9 cellular contexts compared by ENCODE assay signal in the genomic region with DNA sequence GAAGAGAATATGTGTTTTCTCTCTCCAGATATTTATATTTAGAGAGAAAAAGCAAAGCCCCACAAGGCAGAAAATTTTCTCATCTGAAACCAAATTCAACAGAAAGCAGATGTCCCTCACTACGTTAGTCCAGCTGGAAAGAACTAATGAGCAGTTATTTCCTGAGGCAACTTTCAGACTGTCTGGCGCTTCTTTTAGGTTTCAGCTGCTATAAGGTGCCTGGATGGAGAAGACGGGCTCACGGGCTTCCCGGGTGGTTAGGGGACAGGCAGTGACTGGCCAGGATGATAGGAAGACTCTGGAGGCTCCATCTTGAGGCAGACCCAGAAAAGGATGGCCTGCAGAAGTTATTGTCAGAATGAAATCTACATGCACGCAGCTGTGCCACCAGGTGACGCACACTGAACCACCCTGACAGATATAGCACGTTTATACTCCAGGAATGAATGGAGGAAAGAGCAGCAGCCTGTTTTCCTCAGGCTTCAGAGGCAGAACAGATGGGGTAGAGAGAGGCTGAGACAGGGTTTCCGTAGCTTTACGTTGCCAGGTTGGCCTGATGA. TPM values are rescaled to one million over a fixed set of nuclear protein-coding genes. Genes with fewer than 3 reads are reported as not detected.
DNase-seq lines count a peak whose midpoint lies in the region; ATAC-seq, FAIRE-seq and TF ChIP-seq lines count a peak whose summit lies in the region.
"Had no signal": no experiment of that assay in that cellular context is flagged by ENCODE, and none has a peak within 500 bp of the region (broad histone marks: within the 10 kb centered on the region; RNA-seq: fewer than 3 reads in every experiment).

No MANE protein-coding gene starts in this region.

- H3K36me3 Mint-ChIP-seq in CD8-positive, alpha-beta memory T cell = no peaks in the 10 kb centered on the region
- H3K36me3 Mint-ChIP-seq: naive B cell had no signal

- H3K9me3 Mint-ChIP-seq in CD8-positive, alpha-beta memory T cell = no peaks in the 10 kb centered on the region
- H3K9me3 Mint-ChIP-seq: naive B cell had no signal

- H3K36me3 ChIP-seq in BE2C (no peaks in the 10 kb centered on the region), MM.1S (replicated peaks; ENCODE audit: insufficient read depth, low read length) (no peaks in the 10 kb centered on the region), esophagus muscularis mucosa (no peaks in the 10 kb centered on the region)
- no peaks in the 10 kb centered on the region for H3K36me3 ChIP-seq in CD8-positive, alpha-beta memory T cell (ENCODE audit: insufficient read depth, low read length)

- intact Hi-C loops in esophagus muscularis mucosa (cut with DNase I) = no loop called here

- POLR2A ChIA-PET in CD8-positive, alpha-beta memory T cell (lab: Charles Lee) = no interaction called here

- TF ChIP-seq CTCF in BE2C (IDR thresholded peaks at IDR 0.05; ENCODE audit: low read depth, low read length) (peak; percentile 32; the same call in 1 of the 2 replicates), MM.1S (IDR thresholded peaks at IDR 0.05; ENCODE audit: low read length) (peak; percentile 60), esophagus muscularis mucosa (IDR thresholded peaks at IDR 0.05) (peak in 2 of 3 experiments; percentile 29 to 39), omental fat pad (IDR thresholded peaks at IDR 0.05) (no peak)

- H3K4me1 ChIP-seq in BE2C (peaks cover 11% of the 10 kb centered on the region), MM.1S (ENCODE audit: low read length) (peaks cover 22% of the 10 kb centered on the region), esophagus muscularis mucosa (peaks cover 30 to 84% (median 63%) of the 10 kb centered on the region in 4 donors)
- no peaks in the 10 kb centered on the region for H3K4me1 ChIP-seq in CD8-positive, alpha-beta memory T cell (ENCODE audit: insufficient read depth, low read length)

- no peak for TF ChIP-seq EP300 in esophagus muscularis mucosa (IDR thresholded peaks at IDR 0.05)

- H3K9me2 ChIP-seq in MM.1S (replicated peaks; ENCODE audit: insufficient read depth, low read length) = no peaks in the 10 kb centered on the region

- no peak for FAIRE-seq in H54 (lab: Jason Lieb, UNC)

- peak overlapping the region; percentile 82 for H3K4me2 ChIP-seq in MM.1S (ENCODE audit: low read depth, low read length)

- no peaks in the 10 kb centered on the region for H3K27me3 ChIP-seq in BE2C
- no peaks in the 10 kb centered on the region for H3K27me3 ChIP-seq in MM.1S (replicated peaks; ENCODE audit: insufficient read depth, low read length)
- H3K27me3 ChIP-seq in esophagus muscularis mucosa = no peaks in the 10 kb centered on the region
- H3K27me3 ChIP-seq in CD8-positive, alpha-beta memory T cell (ENCODE audit: insufficient read depth, low read length, poor library complexity, severe bottlenecking) = no peaks in the 10 kb centered on the region

- H3K4me3 Mint-ChIP-seq in CD8-positive, alpha-beta memory T cell = no peak overlapping the region
- H3K4me3 Mint-ChIP-seq: naive B cell had no signal

- WGBS in esophagus muscularis mucosa = 44% methylated on average over 10 of the region's 10 CpGs

- TF ChIP-seq POLR2A in esophagus muscularis mucosa (IDR thresholded peaks at IDR 0.05; ENCODE audit: low read depth) = no peak
- TF ChIP-seq POLR2A in H54 (IDR thresholded peaks at IDR 0.05; ENCODE audit: low read depth, low read length) = no peak

- H3K9me3 ChIP-seq in BE2C = no peaks in the 10 kb centered on the region
- H3K9me3 ChIP-seq in MM.1S (replicated peaks; ENCODE audit: insufficient read depth, low read length) = no peaks in the 10 kb centered on the region
- H3K9me3 ChIP-seq in esophagus muscularis mucosa = no peaks in the 10 kb centered on the region
- H3K9me3 ChIP-seq in CD8-positive, alpha-beta memory T cell (ENCODE audit: low read length) = no peaks in the 10 kb centered on the region

- DNase-seq in BE2C = peak; percentile 60
- peak; percentile 87 for DNase-seq in MM.1S
- DNase-seq in esophagus muscularis mucosa (ENCODE audit: extremely low spot score) = no peak
- DNase-seq in CD8-positive, alpha-beta memory T cell = no peak
- no peak for DNase-seq in omental fat pad (ENCODE audit: low spot score)
- no peak for DNase-seq in H54 (ENCODE audit: insufficient read length, low spot score)
- DNase-seq in NK-92 treated with Interleukin-12 subunit alpha and Interleukin-12 subunit beta, amount 100 ng/mL, for 24 hours (lab: John Stamatoyannopoulos, UW) = no peak
- DNase-seq: naive B cell had no signal

- H4K20me1 ChIP-seq in MM.1S (ENCODE audit: insufficient read depth, low read length) = no peaks in the 10 kb centered on the region

- H3K4me3 ChIP-seq in BE2C (ENCODE audit: low read depth, low read length) = peak overlapping the region; percentile 19; the same call in 1 of the 2 replicates
- peak overlapping the region; percentile 45 for H3K4me3 ChIP-seq in MM.1S (ENCODE audit: low read length)
- no peak overlapping the region for H3K4me3 ChIP-seq in esophagus muscularis mucosa
- H3K4me3 ChIP-seq in CD8-positive, alpha-beta memory T cell (ENCODE audit: low read length) = no peak overlapping the region

- H2AFZ ChIP-seq in MM.1S (ENCODE audit: low read length) = peak overlapping the region; percentile 46; the same call in 1 of the 2 replicates

- ATAC-seq in GM19043 (IDR thresholded peaks at IDR 0.05; ENCODE audit: low read depth, unreplicated experiment) (peak; percentile 72), omental fat pad (ENCODE audit: low FRiP score) (no peak)

- peaks cover 7 to 21% of the 10 kb centered on the region in 2 donors for H3K27me3 Mint-ChIP-seq in CD8-positive, alpha-beta memory T cell

- peak overlapping the region; percentile 96 for H3K27ac ChIP-seq in MM.1S (ENCODE audit: low read length)
- peak overlapping the region; percentile 78 to 90 (median 82) for H3K27ac ChIP-seq in esophagus muscularis mucosa (replicated peaks in 1 of 4)
- H3K27ac ChIP-seq in CD8-positive, alpha-beta memory T cell (ENCODE audit: low read depth, low read length) = no peak overlapping the region

- peak overlapping the region; percentile 84 for H3K9ac ChIP-seq in MM.1S (ENCODE audit: low read length)

- CTCF ChIA-PET in CD8-positive, alpha-beta memory T cell (lab: Charles Lee) = no interaction called here

- no peaks in the 10 kb centered on the region for H3K4me1 Mint-ChIP-seq in CD8-positive, alpha-beta memory T cell

- peaks cover 27% of the 10 kb centered on the region for H3F3A ChIP-seq in MM.1S (ENCODE audit: insufficient read depth, low read length)

- no peaks in the 10 kb centered on the region for H3K79me2 ChIP-seq in MM.1S (ENCODE audit: low read length)

- peak overlapping the region in 1 of 8 donors; percentile 13 for H3K27ac Mint-ChIP-seq in CD8-positive, alpha-beta memory T cell

RNA-seq across cellular contexts. Expression of a gene that starts 50.7 kb away (rescaled TPM):
- polyA plus RNA-seq in BE2C (2012; ENCODE audit: insufficient read depth, insufficient read length, low read depth) = 24.3 TPM
- total RNA-seq in esophagus muscularis mucosa (10 to 100 TPM; 28.0 to 37.8 (median 32.4) TPM), omental fat pad (10 to 100 TPM; 19.3 to 29.8 (median 23.2) TPM)
- 10 to 100 TPM; 86.5 to 89.9 TPM for total RNA-seq in CD8-positive, alpha-beta memory T cell
- polyA plus RNA-seq in CD8-positive, alpha-beta memory T cell = 27.1 TPM

RNA-seq across cellular contexts. Expression of a gene that starts 54.7 kb away (rescaled TPM):
- 48.0 TPM for polyA plus RNA-seq in BE2C (2012; ENCODE audit: insufficient read depth, insufficient read length, low read depth)
- 10 to 100 TPM; 53.5 to 68.1 (median 66.6) TPM for total RNA-seq in esophagus muscularis mucosa
- total RNA-seq in CD8-positive, alpha-beta memory T cell = 100 to 1,000 TPM; 147 to 149 TPM
- 65.7 TPM for polyA plus RNA-seq in CD8-positive, alpha-beta memory T cell
- 10 to 100 TPM; 52.2 to 64.7 (median 58.7) TPM for total RNA-seq in omental fat pad

Comparison
In these comparisons a context has a peak if more than half of its experiments do, and no peak if none do; other contexts are left out.
1. DNase-seq: peak in BE2C (single experiment) and MM.1S (single experiment); none in esophagus muscularis mucosa (single experiment), CD8-positive, alpha-beta memory T cell (0 of 5), omental fat pad (single experiment), H54 (single experiment) and NK-92 treated with Interleukin-12 subunit alpha and Interleukin-12 subunit beta, amount 100 ng/mL, for 24 hours (single experiment).
2. H3K4me3 ChIP-seq: peak in BE2C (single experiment) and MM.1S (single experiment); none in esophagus muscularis mucosa (0 of 4) and CD8-positive, alpha-beta memory T cell (single experiment).
3. CTCF ChIP-seq: peak in BE2C (single experiment), MM.1S (single experiment) and esophagus muscularis mucosa (2 of 3); none in omental fat pad (0 of 3).